Comparison of ENCODE assay signal across 9 cellular contexts in genomic region chr4:56655209-56655626, GRCh38. TPM values are rescaled to one million over a fixed set of nuclear protein-coding genes. Genes with fewer than 3 reads are reported as not detected.
DNase-seq lines count a peak whose midpoint lies in the region; ATAC-seq, FAIRE-seq and TF ChIP-seq lines count a peak whose summit lies in the region.
"Had no signal": no experiment of that assay in that cellular context is flagged by ENCODE, and none has a peak within 500 bp of the region (broad histone marks: within the 10 kb centered on the region; RNA-seq: fewer than 3 reads in every experiment).

No MANE protein-coding gene starts in this region.

- peak overlapping the region; percentile 64; the same call in 1 of the 2 replicates for H3K4me2 ChIP-seq in GM12878 (ENCODE audit: control insufficient read depth, insufficient read depth)

- FAIRE-seq in GM12878 (lab: Jason Lieb, UNC), result no peak

- 4% methylated on average over 28 of the region's 28 CpGs for WGBS in GM12878 (ENCODE audit: insufficient coverage, insufficient replicate concordance, low lambda C conversion rate, missing lambda C conversion rate)

- H3K27ac ChIP-seq in HL-60 (replicated peaks) (no peak overlapping the region), GM12878 (ENCODE audit: control insufficient read depth, insufficient read depth) (no peak overlapping the region)
- H3K27ac ChIP-seq: neutrophil had no signal

- H2AFZ ChIP-seq in GM12878 (ENCODE audit: control insufficient read depth, low read depth, low read length), result peak overlapping the region; percentile 11; the same call in 1 of the 2 replicates

- no peak for TF ChIP-seq CTCF in CD14-positive monocyte (IDR thresholded peaks at IDR 0.05)
- TF ChIP-seq CTCF in HL-60 (IDR thresholded peaks at IDR 0.05; ENCODE audit: insufficient read depth, low read length), result no peak
- no peak for TF ChIP-seq CTCF in GM12878 (IDR thresholded peaks at IDR 0.05 in 2 of 3, conservative IDR thresholded peaks at IDR 0.05 in 1 of 3; ENCODE audit: control insufficient read depth in 2 of 3, extremely low read depth in 1 of 3, insufficient read depth in 1 of 3, low read depth in 3 of 3, low read length in 3 of 3)

- peaks cover 68% of the 10 kb centered on the region for H3K4me1 Mint-ChIP-seq in CD14-positive monocyte

- no peaks in the 10 kb centered on the region for H3K36me3 ChIP-seq in GM12878 (ENCODE audit: control insufficient read depth in 2 of 2, insufficient read depth in 2 of 2, low read length in 1 of 2)
- H3K36me3 ChIP-seq: neutrophil had no signal

- H3K4me3 Mint-ChIP-seq in CD14-positive monocyte, result peak overlapping the region; percentile 88 to 99

- BruUV-seq in GM12878 (replicated peaks; lab: Mats Ljungman, UMichigan), result no TSS peak

- H3K27ac Mint-ChIP-seq in CD14-positive monocyte, result peak overlapping the region in 1 of 7 donors; percentile 15

- peaks cover 0 to 22% (median 15%) of the 10 kb centered on the region in 7 donors for H3K9me3 Mint-ChIP-seq in CD14-positive monocyte

- DNase-seq in CD14-positive monocyte (ENCODE audit: low spot score), result no peak
- no peak for DNase-seq in HL-60 (ENCODE audit: low read depth in 1 of 2, low spot score in 1 of 2)
- no peak for DNase-seq in GM12878 (ENCODE audit: low read depth, low spot score)
- no peak for DNase-seq in sciatic nerve (ENCODE audit: low spot score)
- DNase-seq in DMS153 treated with DMSO at 0.1 percent for 48 hours (lab: John Stamatoyannopoulos, UW; ENCODE audit: unreplicated experiment), result no peak
- no peak for DNase-seq in NCI-H2196 treated with DMSO at 0.1 percent for 48 hours (lab: John Stamatoyannopoulos, UW; ENCODE audit: unreplicated experiment)

- CTCF ChIA-PET in GM12878 (lab: Yijun Ruan, JAX), result interaction anchor here (1.3 kb wide), 1 partner anchor 181 kb away, joined by 4 read pairs; no protein-coding TSS in a partner anchor

- peaks cover 0 to 23% of the 10 kb centered on the region in 2 donors for H3K36me3 Mint-ChIP-seq in CD14-positive monocyte

- no peaks in the 10 kb centered on the region for H4K20me1 ChIP-seq in GM12878 (ENCODE audit: control insufficient read depth, insufficient read depth)

- RAD21 ChIA-PET in GM12878 (lab: Charles Lee; ENCODE audit: unreplicated experiment), result no interaction called here

- peak overlapping the region; percentile 40 for H3K4me3 ChIP-seq in HL-60 (replicated peaks; ENCODE audit: insufficient read depth, low read length)
- H3K4me3 ChIP-seq in GM12878, result no peak overlapping the region; the same call in 1 of the 2 replicates
- peak overlapping the region; percentile 67 for H3K4me3 ChIP-seq in iPS-18c (ENCODE audit: insufficient read depth, low read depth, low read length)

- TF ChIP-seq RAD21 in GM12878 (IDR thresholded peaks at IDR 0.05; ENCODE audit: insufficient read depth, low read depth, low read length), result no peak

- no peaks in the 10 kb centered on the region for H3K9me3 ChIP-seq in GM12878 (replicated peaks; ENCODE audit: control insufficient read depth, insufficient read depth, low read length)
- no peaks in the 10 kb centered on the region for H3K9me3 ChIP-seq in iPS-18c (ENCODE audit: control insufficient read depth, insufficient read depth, low read length)
- H3K9me3 ChIP-seq: neutrophil had no signal

- SMC1A ChIA-PET in GM12878 (lab: Charles Lee; ENCODE audit: uncharacterized antibody, unreplicated experiment), result interaction anchor here (1.1 kb wide), 1 partner anchor 142 kb away, joined by 3 read pairs; no protein-coding TSS in a partner anchor

- no peak overlapping the region for H3K9ac ChIP-seq in GM12878 (ENCODE audit: control insufficient read depth, insufficient read depth, low read length)

- no peaks in the 10 kb centered on the region; the same call in 1 of the 2 replicates for H3K4me1 ChIP-seq in GM12878 (ENCODE audit: control insufficient read depth, insufficient read depth, low read length)

- ATAC-seq in GM12878 (peak; percentile 15; the same call in 1 of the 3 replicates), sciatic nerve (peak; percentile 38), HG03025 (IDR thresholded peaks at IDR 0.05; ENCODE audit: low FRiP score, unreplicated experiment) (no peak)

- H3K27me3 ChIP-seq in HL-60 (ENCODE audit: insufficient read depth, poor library complexity, severe bottlenecking) (peaks cover 37% of the 10 kb centered on the region), GM12878 (replicated peaks in 1 of 2; ENCODE audit: control insufficient read depth in 2 of 2, insufficient read depth in 2 of 2, low read length in 1 of 2) (peaks cover 5 to 29% of the 10 kb centered on the region in 2 experiments; a peak in 3 of 4 replicates)

- peaks cover 45 to 59% (median 50%) of the 10 kb centered on the region in 3 donors for H3K27me3 Mint-ChIP-seq in CD14-positive monocyte (ENCODE audit: low read depth in 3 of 3)

- H3K79me2 ChIP-seq in GM12878 (ENCODE audit: control insufficient read depth, insufficient read depth, low read length), result no peaks in the 10 kb centered on the region

- TF ChIP-seq EP300 in GM12878 (IDR thresholded peaks at IDR 0.05; ENCODE audit: borderline replicate concordance in 1 of 2, control insufficient read depth in 1 of 2, low read depth in 2 of 2, low read length in 2 of 2), result no peak

- intact Hi-C loops in CD14-positive monocyte (cut with micrococcal nuclease), result loop anchor here in 1 of 2 donors (10.0 kb wide), 1 partner anchor 150 kb away; no protein-coding TSS in a partner anchor
- intact Hi-C loops in GM12878 (cut with micrococcal nuclease; ENCODE audit: unreplicated experiment), result no loop called here
- intact Hi-C loops in sciatic nerve (cut with DNase I), result no loop called here

- no peak for TF ChIP-seq POLR2A in GM12878 (IDR thresholded peaks at IDR 0.05; ENCODE audit: low read depth, low read length)

- POLR2A ChIA-PET in GM12878 (lab: Charles Lee), result no interaction called here

- in situ Hi-C loops in GM12878 (cut with MboI), result no loop called here

TF ChIP-seq in GM12878, 131 proteins besides CTCF, POLR2A, EP300 and RAD21:
- no peak for TF ChIP-seq SIX5 (IDR thresholded peaks at IDR 0.05; ENCODE audit: low read depth, low read length, severe bottlenecking)
- TF ChIP-seq SUZ12 (IDR thresholded peaks at IDR 0.05; ENCODE audit: unreplicated experiment), result peak; percentile 2
- TF ChIP-seq RFX5 (IDR thresholded peaks at IDR 0.05; ENCODE audit: low read depth, low read length), result no peak
- no peak for TF ChIP-seq PML (IDR thresholded peaks at IDR 0.05; ENCODE audit: low read length)
- no peak for TF ChIP-seq RAD51 (IDR thresholded peaks at IDR 0.05)
- TF ChIP-seq SMARCA5 (IDR thresholded peaks at IDR 0.05), result no peak
- TF ChIP-seq MLLT1 (IDR thresholded peaks at IDR 0.05), result no peak
- no peak for TF ChIP-seq YY1 (IDR thresholded peaks at IDR 0.05; ENCODE audit: low read depth, low read length)

RNA-seq across cellular contexts. Expression of gene HOPX, which starts 25.9 kb away (rescaled TPM):
- polyA plus RNA-seq in CD14-positive monocyte, result 1 to 10 TPM in 1 of 2 donors, under 1 TPM in 1; 0.39 to 1.3 TPM
- not detected in 2 replicates for total RNA-seq in GM12878 (2013; cell fraction: nucleolus; rRNA removed)
- total RNA-seq in GM12878 (2014; rRNA removed), result 0.11 and 0.44 TPM in 2 replicates
- total RNA-seq in GM12878 (2014; rRNA removed; fragmentation: Illumina TruSeq; extraction: Trizol), result 0.28 TPM in 1 of 2 replicates, not detected in the other
- 0.38 and 0.58 TPM in 2 replicates for total RNA-seq in GM12878 (2021)
- polyA plus RNA-seq in GM12878 (2011; ENCODE audit: low read depth), result 1.1 TPM
- 0.11 and 0.20 TPM in 2 replicates for polyA plus RNA-seq in GM12878 (2011; rRNA removed)
- 0.06 and 0.13 TPM in 2 replicates for polyA plus RNA-seq in GM12878 (2011; cell fraction: cytosol; rRNA removed)
- polyA plus RNA-seq in GM12878 (2011; cell fraction: nucleus; rRNA removed), result 0.07 and 0.12 TPM in 2 replicates
- 1.6 and 1.9 TPM in 2 replicates for polyA plus RNA-seq in GM12878 (2012)
- 0.25 and 0.74 TPM in 2 replicates for polyA plus RNA-seq in GM12878 (2014; fragmentation: Illumina TruSeq; extraction: Trizol)
- under 1 TPM; 0.22 to 0.40 TPM for polyA plus RNA-seq in GM12878 (2014; fragmentation: Nextera tagmentation; extraction: Ambion mirVana)
- polyA plus RNA-seq in GM12878 (2014; rRNA removed), result 0.42 TPM in 1 of 2 replicates, not detected in the other
- not detected for polyA plus RNA-seq in GM12878 (2016; fragmentation: Nextera tagmentation; extraction: Ambion mirVana)
- not detected in 2 replicates for polyA minus RNA-seq in GM12878 (2011; rRNA and poly(A)+ RNA removed)
- not detected in 2 replicates for polyA minus RNA-seq in GM12878 (2011; cell fraction: cytosol; rRNA and poly(A)+ RNA removed)
- not detected in 2 replicates for polyA minus RNA-seq in GM12878 (2011; cell fraction: nucleus; rRNA and poly(A)+ RNA removed)
- total RNA-seq in sciatic nerve, result 1.5 TPM
